Comparison of ENCODE assay signal across 22 cellular contexts in the genomic region with DNA sequence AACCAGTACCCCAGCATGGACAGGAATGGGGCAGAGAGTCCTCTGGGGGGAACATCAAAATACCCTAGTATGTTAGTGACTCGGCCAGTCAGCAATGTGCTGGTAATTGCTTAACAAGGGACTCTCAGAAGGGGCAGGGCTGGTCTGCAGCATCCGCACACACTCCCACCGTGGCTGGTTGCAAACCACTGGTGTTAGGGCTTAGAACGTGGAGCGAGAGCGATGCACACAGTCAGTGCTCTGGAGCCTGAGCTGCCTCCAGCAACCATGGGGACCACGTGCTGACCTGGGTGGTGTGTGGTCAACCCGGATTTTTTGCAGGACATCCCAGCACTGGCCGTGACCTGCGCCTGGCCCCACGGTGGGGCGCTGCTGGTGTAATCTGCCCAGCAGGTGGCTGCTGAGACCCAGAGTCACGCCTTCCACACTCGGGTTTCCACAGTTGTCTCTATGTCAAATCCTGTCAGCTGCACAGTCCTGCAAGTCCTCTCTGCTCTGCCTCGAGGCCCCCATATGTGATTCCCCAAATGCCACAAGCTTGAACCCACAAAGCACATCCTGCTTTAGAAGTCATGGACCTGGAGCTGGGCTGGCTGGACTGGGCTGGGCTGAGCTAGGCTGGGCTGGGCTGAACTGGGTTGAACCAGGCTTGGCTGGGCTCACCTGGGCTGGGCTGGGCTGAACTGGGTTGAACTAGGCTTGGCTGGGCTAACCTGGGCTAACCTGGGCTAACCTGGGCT. TPM values are rescaled to one million over a fixed set of nuclear protein-coding genes. Genes with fewer than 3 reads are reported as not detected.
A peak's percentile ranks its signal among the peaks of the same experiment; 100 is the strongest.
DNase-seq lines count a peak whose midpoint lies in the region; ATAC-seq and TF ChIP-seq lines count a peak whose summit lies in the region.
"Had no signal": no experiment of that assay in that cellular context is flagged by ENCODE, and none has a peak within 500 bp of the region (broad histone marks: within the 10 kb centered on the region; RNA-seq: fewer than 3 reads in every experiment).

No MANE protein-coding gene starts in this region.

- H3K9me3 ChIP-seq in WERI-Rb-1 (ENCODE audit: severe bottlenecking) (peaks cover 2% of the 10 kb centered on the region), neural progenitor cell (ENCODE audit: low read depth) (no peaks in the 10 kb centered on the region), aorta (ENCODE audit: control insufficient read depth, low read length) (no peaks in the 10 kb centered on the region), esophagus muscularis mucosa (peaks cover 0 to 5% (median 0%) of the 10 kb centered on the region in 4 donors), thyroid gland (no peaks in the 10 kb centered on the region)
- H3K9me3 ChIP-seq: colonic mucosa, esophagus squamous epithelium had no signal

- H3K4me2 ChIP-seq in neural progenitor cell, result no peak overlapping the region
- H3K4me2 ChIP-seq: BLaER1 treated with 17β-estradiol and CSF1 and Interleukin-3, amounts not matched to agents 10 nM and 100 nM had no signal

- H3F3A ChIP-seq in neural progenitor cell (ENCODE audit: low read depth), result no peaks in the 10 kb centered on the region

- no peak overlapping the region for H2AFZ ChIP-seq in neural progenitor cell (replicated peaks)

- H3K27ac Mint-ChIP-seq in natural killer cell treated with Interleukin-12 subunit alpha and Interleukin-12 subunit beta and Interleukin-15 and Interleukin-18, amount 100 ng/mL, for 72 hours, result no peak overlapping the region
- H3K27ac Mint-ChIP-seq in natural killer cell (no peak overlapping the region), neural progenitor cell (peak overlapping the region; percentile 50)
- H3K27ac Mint-ChIP-seq: activated B cell treated with CpG ODN at 0.5 μM for 24 hours; effector memory CD8-positive, alpha-beta T cell; T-helper 2 cell treated with Interferon-gamma antibody and Interleukin-4, amounts not matched to agents 5 μg/mL and 100 μg/mL, for 36 hours had no signal

- WGBS in aorta, 2 donors, result 89% methylated on average over 15 of the region's 15 CpGs
- 83% methylated on average over 12 of the region's 15 CpGs for WGBS in esophagus muscularis mucosa
- WGBS in thyroid gland, 2 donors, result 86% methylated on average over 10 to 14 of the region's 15 CpGs

- H3K27me3 Mint-ChIP-seq in natural killer cell treated with Interleukin-12 subunit alpha and Interleukin-12 subunit beta and Interleukin-15 and Interleukin-18, amount 100 ng/mL, for 72 hours, result peaks cover 0 to 2% of the 10 kb centered on the region in 2 donors
- no peaks in the 10 kb centered on the region for H3K27me3 Mint-ChIP-seq in natural killer cell (ENCODE audit: low read depth in 2 of 2)
- H3K27me3 Mint-ChIP-seq in neural progenitor cell (ENCODE audit: insufficient read depth, low read depth), result peaks cover 5% of the 10 kb centered on the region

- H3K36me3 Mint-ChIP-seq in natural killer cell treated with Interleukin-12 subunit alpha and Interleukin-12 subunit beta and Interleukin-15 and Interleukin-18, amount 100 ng/mL, for 72 hours, result no peaks in the 10 kb centered on the region
- no peaks in the 10 kb centered on the region for H3K36me3 Mint-ChIP-seq in natural killer cell
- no peaks in the 10 kb centered on the region for H3K36me3 Mint-ChIP-seq in neural progenitor cell

- H3K4me3 ChIP-seq in WERI-Rb-1 (ENCODE audit: low read depth, low read length) (no peak overlapping the region), neural progenitor cell (no peak overlapping the region), aorta (ENCODE audit: low read length in 2 of 2) (no peak overlapping the region), esophagus muscularis mucosa (no peak overlapping the region), thyroid gland (replicated peaks in 1 of 3) (no peak overlapping the region)
- H3K4me3 ChIP-seq: BLaER1 treated with 17β-estradiol and CSF1 and Interleukin-3, amounts not matched to agents 10 nM and 100 nM; colonic mucosa; esophagus squamous epithelium had no signal

- TF ChIP-seq CTCF in natural killer cell (IDR thresholded peaks at IDR 0.05) (no peak), WERI-Rb-1 (IDR thresholded peaks at IDR 0.05; ENCODE audit: low read depth, low read length) (peak; percentile 31; the same call in 1 of the 2 replicates), neural progenitor cell (IDR thresholded peaks at IDR 0.05) (no peak), esophagus muscularis mucosa (IDR thresholded peaks at IDR 0.05) (no peak), thyroid gland (IDR thresholded peaks at IDR 0.05) (no peak)

- H3K9me3 Mint-ChIP-seq in natural killer cell treated with Interleukin-12 subunit alpha and Interleukin-12 subunit beta and Interleukin-15 and Interleukin-18, amount 100 ng/mL, for 72 hours, result no peaks in the 10 kb centered on the region
- H3K9me3 Mint-ChIP-seq in natural killer cell, result no peaks in the 10 kb centered on the region
- peaks cover 2% of the 10 kb centered on the region for H3K9me3 Mint-ChIP-seq in neural progenitor cell
- H3K9me3 Mint-ChIP-seq: effector memory CD8-positive, alpha-beta T cell; T-helper 2 cell treated with Interferon-gamma antibody and Interleukin-4, amounts not matched to agents 5 μg/mL and 100 μg/mL, for 36 hours had no signal

- H3K4me1 ChIP-seq in neural progenitor cell (no peaks in the 10 kb centered on the region), aorta (ENCODE audit: control insufficient read depth in 1 of 2, insufficient read depth in 2 of 2, low read length in 2 of 2) (no peaks in the 10 kb centered on the region), esophagus muscularis mucosa (peaks cover 4 to 15% (median 11%) of the 10 kb centered on the region in 4 donors), thyroid gland (no peaks in the 10 kb centered on the region)
- H3K4me1 ChIP-seq: colonic mucosa had no signal

- no peaks in the 10 kb centered on the region for H4K20me1 ChIP-seq in neural progenitor cell (ENCODE audit: low read depth)
- H4K20me1 ChIP-seq: BLaER1 treated with 17β-estradiol and CSF1 and Interleukin-3, amounts not matched to agents 10 nM and 100 nM had no signal

- H3K27me3 ChIP-seq in WERI-Rb-1 (ENCODE audit: insufficient read depth, low read depth, severe bottlenecking), result no peaks in the 10 kb centered on the region
- H3K27me3 ChIP-seq in neural progenitor cell, result no peaks in the 10 kb centered on the region
- no peaks in the 10 kb centered on the region for H3K27me3 ChIP-seq in aorta (ENCODE audit: control insufficient read depth in 1 of 2, insufficient read depth in 2 of 2, low read length in 1 of 2)
- H3K27me3 ChIP-seq in esophagus muscularis mucosa, result no peaks in the 10 kb centered on the region
- no peaks in the 10 kb centered on the region for H3K27me3 ChIP-seq in thyroid gland
- H3K27me3 ChIP-seq: BLaER1 treated with 17β-estradiol and CSF1 and Interleukin-3, amounts not matched to agents 10 nM and 100 nM; brain microvascular endothelial cell; colonic mucosa had no signal

- H3K79me2 ChIP-seq in neural progenitor cell (ENCODE audit: low read depth), result no peaks in the 10 kb centered on the region

- no peak overlapping the region for H3K9ac ChIP-seq in neural progenitor cell
- H3K9ac ChIP-seq: BLaER1 treated with 17β-estradiol and CSF1 and Interleukin-3, amounts not matched to agents 10 nM and 100 nM had no signal

- H3K4me1 Mint-ChIP-seq in natural killer cell treated with Interleukin-12 subunit alpha and Interleukin-12 subunit beta and Interleukin-15 and Interleukin-18, amount 100 ng/mL, for 72 hours (ENCODE audit: low read depth in 2 of 2), result no peaks in the 10 kb centered on the region
- H3K4me1 Mint-ChIP-seq in natural killer cell (no peaks in the 10 kb centered on the region), neural progenitor cell (peaks cover 6% of the 10 kb centered on the region)
- H3K4me1 Mint-ChIP-seq: activated B cell treated with CpG ODN at 0.5 μM for 24 hours had no signal

- ATAC-seq in natural killer cell treated with Interleukin-12 subunit alpha and Interleukin-12 subunit beta and Interleukin-15 and Interleukin-18, amount 100 ng/mL, for 72 hours, result no peak
- ATAC-seq in natural killer cell (no peak), aorta (ENCODE audit: low FRiP score) (no peak)
- ATAC-seq: effector memory CD8-positive, alpha-beta T cell had no signal

- no peak overlapping the region for H3K27ac ChIP-seq in WERI-Rb-1
- H3K27ac ChIP-seq in neural progenitor cell, result no peak overlapping the region
- H3K27ac ChIP-seq in aorta (ENCODE audit: low read depth in 1 of 2, low read length in 2 of 2), result no peak overlapping the region
- H3K27ac ChIP-seq in esophagus muscularis mucosa (replicated peaks in 1 of 4), result no peak overlapping the region
- H3K27ac ChIP-seq in thyroid gland, result no peak overlapping the region
- H3K27ac ChIP-seq: BLaER1 treated with 17β-estradiol and CSF1 and Interleukin-3, amounts not matched to agents 10 nM and 100 nM; brain microvascular endothelial cell; colonic mucosa had no signal

- intact Hi-C loops in natural killer cell (cut with micrococcal nuclease) (no loop called here), aorta (cut with DNase I) (no loop called here), esophagus muscularis mucosa (cut with DNase I) (no loop called here), thyroid gland (cut with DNase I) (no loop called here)

- peak; percentile 51 for DNase-seq in natural killer cell treated with Interleukin-12 subunit alpha and Interleukin-12 subunit beta and Interleukin-15 and Interleukin-18, amount 100 ng/mL, for 72 hours (ENCODE audit: low spot score)
- DNase-seq in natural killer cell (no peak), WERI-Rb-1 (no peak), neural progenitor cell (ENCODE audit: low spot score) (no peak), aorta (peak; percentile 23 to 57), NAMALWA (ENCODE audit: low spot score) (no peak), esophagus muscularis mucosa (ENCODE audit: extremely low spot score) (no peak), thyroid gland (no peak)
- DNase-seq: activated B cell treated with CpG ODN at 0.5 μM for 24 hours; activated CD4-positive, alpha-beta T cell treated with anti-CD3 and anti-CD28 coated beads, Interleukin-2, amount 50 U/mL, for 4 hours; activated gamma-delta T cell treated with Interleukin-2 at 50 U/mL for 16 hours; brain microvascular endothelial cell; colonic mucosa; effector memory CD8-positive, alpha-beta T cell; esophagus squamous epithelium; NCI-H1105; NCI-H2081 treated with DMSO at 0.1 percent for 48 hours; NCI-H446 treated with DMSO at 0.1 percent for 48 hours; occipital lobe; retina had no signal

- H3K36me3 ChIP-seq in WERI-Rb-1 (no peaks in the 10 kb centered on the region), neural progenitor cell (no peaks in the 10 kb centered on the region), aorta (ENCODE audit: control insufficient read depth in 1 of 2, insufficient read depth in 2 of 2, low read length in 1 of 2) (no peaks in the 10 kb centered on the region), esophagus muscularis mucosa (no peaks in the 10 kb centered on the region), thyroid gland (no peaks in the 10 kb centered on the region)
- H3K36me3 ChIP-seq: BLaER1 treated with 17β-estradiol and CSF1 and Interleukin-3, amounts not matched to agents 10 nM and 100 nM; brain microvascular endothelial cell; colonic mucosa; esophagus squamous epithelium had no signal

- no peak overlapping the region for H3K4me3 Mint-ChIP-seq in natural killer cell treated with Interleukin-12 subunit alpha and Interleukin-12 subunit beta and Interleukin-15 and Interleukin-18, amount 100 ng/mL, for 72 hours
- H3K4me3 Mint-ChIP-seq in natural killer cell (no peak overlapping the region), neural progenitor cell (no peak overlapping the region)
- H3K4me3 Mint-ChIP-seq: activated B cell treated with CpG ODN at 0.5 μM for 24 hours; effector memory CD8-positive, alpha-beta T cell; T-helper 2 cell treated with Interferon-gamma antibody and Interleukin-4, amounts not matched to agents 5 μg/mL and 100 μg/mL, for 36 hours had no signal

- TF ChIP-seq POLR2A in esophagus muscularis mucosa (IDR thresholded peaks at IDR 0.05; ENCODE audit: low read depth), result no peak
- TF ChIP-seq POLR2A in thyroid gland (IDR thresholded peaks at IDR 0.05), result no peak

- TF ChIP-seq EP300 in esophagus muscularis mucosa (IDR thresholded peaks at IDR 0.05), result no peak

RNA-seq across cellular contexts. Expression of a gene that starts 50.6 kb away (rescaled TPM):
- 1 to 10 TPM; 1.2 to 1.8 TPM for total RNA-seq in natural killer cell treated with Interleukin-12 subunit alpha and Interleukin-12 subunit beta and Interleukin-15 and Interleukin-18, amount 100 ng/mL, for 72 hours
- 1 to 10 TPM in 1 of 3 donors, under 1 TPM in 2; 0.79 to 1.4 (median 0.94) TPM for total RNA-seq in natural killer cell
- total RNA-seq in neural progenitor cell (ENCODE audit: low replicate concordance), result 14.2 and 65.0 TPM in 2 replicates
- 10 to 100 TPM; 32.3 to 62.6 TPM for total RNA-seq in aorta
- 10 to 100 TPM; 28.0 to 66.8 TPM for polyA plus RNA-seq in aorta
- 10 to 100 TPM; 29.1 to 71.5 (median 41.8) TPM for total RNA-seq in esophagus muscularis mucosa
- 10 to 100 TPM; 14.1 to 35.5 (median 26.8) TPM for total RNA-seq in thyroid gland

Comparison
In these comparisons a context has a peak if more than half of its experiments do, and no peak if none do; other contexts are left out.
1. DNase-seq: peak in natural killer cell treated with Interleukin-12 subunit alpha and Interleukin-12 subunit beta and Interleukin-15 and Interleukin-18, amount 100 ng/mL, for 72 hours (single experiment) and aorta (2 of 2); none in natural killer cell (single experiment), WERI-Rb-1 (single experiment), neural progenitor cell (single experiment), NAMALWA (single experiment), esophagus muscularis mucosa (single experiment) and thyroid gland (0 of 2).